In the genomic region with DNA sequence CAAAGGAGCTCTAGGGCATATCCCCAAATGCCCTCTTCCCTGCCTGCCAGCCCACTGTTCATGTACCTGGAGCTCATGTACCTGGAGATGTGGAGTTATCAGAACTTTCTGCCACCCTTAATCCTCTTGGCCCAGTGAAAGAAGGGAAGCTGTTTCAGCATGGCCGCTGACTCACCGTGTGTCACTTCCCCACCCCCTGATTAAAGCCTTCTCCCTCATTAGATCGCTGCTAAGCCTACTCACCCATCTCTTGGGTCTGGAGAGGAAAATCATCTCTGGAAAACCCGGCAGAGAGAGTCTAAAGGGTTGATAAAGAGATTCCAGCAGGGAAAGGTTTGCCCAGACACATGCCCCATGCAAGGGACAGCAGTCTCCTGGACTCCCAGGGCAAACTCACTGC, we compare ENCODE assay signal across 1 cellular context.
TF ChIP-seq lines count a peak whose summit lies in the region.

No MANE protein-coding gene starts in this region.

TF ChIP-seq in K562, 482 proteins besides CTCF, POLR2A, EP300 and RAD21 (continued from another document and continues in another):
- TF ChIP-seq, protein P1, sequence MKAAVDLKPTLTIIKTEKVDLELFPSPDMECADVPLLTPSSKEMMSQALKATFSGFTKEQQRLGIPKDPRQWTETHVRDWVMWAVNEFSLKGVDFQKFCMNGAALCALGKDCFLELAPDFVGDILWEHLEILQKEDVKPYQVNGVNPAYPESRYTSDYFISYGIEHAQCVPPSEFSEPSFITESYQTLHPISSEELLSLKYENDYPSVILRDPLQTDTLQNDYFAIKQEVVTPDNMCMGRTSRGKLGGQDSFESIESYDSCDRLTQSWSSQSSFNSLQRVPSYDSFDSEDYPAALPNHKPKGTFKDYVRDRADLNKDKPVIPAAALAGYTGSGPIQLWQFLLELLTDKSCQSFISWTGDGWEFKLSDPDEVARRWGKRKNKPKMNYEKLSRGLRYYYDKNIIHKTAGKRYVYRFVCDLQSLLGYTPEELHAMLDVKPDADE (conservative IDR thresholded peaks at IDR 0.05; ENCODE audit: control insufficient read depth, low read depth, low read length): no peak
- TF ChIP-seq DPF2 (IDR thresholded peaks at IDR 0.05): peak; percentile 71
- no peak for TF ChIP-seq HIVEP1 (CRISPR knock-in tag; IDR thresholded peaks at IDR 0.05)
- TF ChIP-seq SOX6 (IDR thresholded peaks at IDR 0.05): no peak
- TF ChIP-seq PCBP1 (IDR thresholded peaks at IDR 0.05; ENCODE audit: low read depth, low read length, poor library complexity, severe bottlenecking): no peak
- TF ChIP-seq CHD4 (IDR thresholded peaks at IDR 0.05; ENCODE audit: insufficient read depth, insufficient replicate concordance, low read depth, low read length, poor library complexity, severe bottlenecking): no peak
- TF ChIP-seq, protein P2, sequence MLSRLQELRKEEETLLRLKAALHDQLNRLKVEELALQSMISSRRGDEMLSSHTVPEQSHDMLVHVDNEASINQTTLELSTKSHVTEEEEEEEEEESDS (CRISPR knock-in tag; IDR thresholded peaks at IDR 0.05): no peak
- TF ChIP-seq ZNF583 (CRISPR knock-in tag; IDR thresholded peaks at IDR 0.05): no peak
- no peak for TF ChIP-seq COPS2 (conservative IDR thresholded peaks at IDR 0.05)
- TF ChIP-seq YY1 (IDR thresholded peaks at IDR 0.05; ENCODE audit: borderline replicate concordance in 1 of 3, control insufficient read depth in 1 of 3, extremely low read depth in 1 of 3, insufficient read depth in 3 of 3, insufficient read length in 1 of 3, insufficient replicate concordance in 2 of 3, low read depth in 1 of 3, low read length in 2 of 3): peak in 1 of 3 experiments; percentile 53
- 0 out of 2 replicates have a peak, but pooled peaks have one; percentile 9 for TF ChIP-seq TCF3 (CRISPR knock-in tag; IDR thresholded peaks at IDR 0.05)
- TF ChIP-seq, protein P3, sequence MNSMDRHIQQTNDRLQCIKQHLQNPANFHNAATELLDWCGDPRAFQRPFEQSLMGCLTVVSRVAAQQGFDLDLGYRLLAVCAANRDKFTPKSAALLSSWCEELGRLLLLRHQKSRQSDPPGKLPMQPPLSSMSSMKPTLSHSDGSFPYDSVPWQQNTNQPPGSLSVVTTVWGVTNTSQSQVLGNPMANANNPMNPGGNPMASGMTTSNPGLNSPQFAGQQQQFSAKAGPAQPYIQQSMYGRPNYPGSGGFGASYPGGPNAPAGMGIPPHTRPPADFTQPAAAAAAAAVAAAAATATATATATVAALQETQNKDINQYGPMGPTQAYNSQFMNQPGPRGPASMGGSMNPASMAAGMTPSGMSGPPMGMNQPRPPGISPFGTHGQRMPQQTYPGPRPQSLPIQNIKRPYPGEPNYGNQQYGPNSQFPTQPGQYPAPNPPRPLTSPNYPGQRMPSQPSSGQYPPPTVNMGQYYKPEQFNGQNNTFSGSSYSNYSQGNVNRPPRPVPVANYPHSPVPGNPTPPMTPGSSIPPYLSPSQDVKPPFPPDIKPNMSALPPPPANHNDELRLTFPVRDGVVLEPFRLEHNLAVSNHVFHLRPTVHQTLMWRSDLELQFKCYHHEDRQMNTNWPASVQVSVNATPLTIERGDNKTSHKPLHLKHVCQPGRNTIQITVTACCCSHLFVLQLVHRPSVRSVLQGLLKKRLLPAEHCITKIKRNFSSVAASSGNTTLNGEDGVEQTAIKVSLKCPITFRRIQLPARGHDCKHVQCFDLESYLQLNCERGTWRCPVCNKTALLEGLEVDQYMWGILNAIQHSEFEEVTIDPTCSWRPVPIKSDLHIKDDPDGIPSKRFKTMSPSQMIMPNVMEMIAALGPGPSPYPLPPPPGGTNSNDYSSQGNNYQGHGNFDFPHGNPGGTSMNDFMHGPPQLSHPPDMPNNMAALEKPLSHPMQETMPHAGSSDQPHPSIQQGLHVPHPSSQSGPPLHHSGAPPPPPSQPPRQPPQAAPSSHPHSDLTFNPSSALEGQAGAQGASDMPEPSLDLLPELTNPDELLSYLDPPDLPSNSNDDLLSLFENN (IDR thresholded peaks at IDR 0.05; ENCODE audit: low read depth in 2 of 2, low read length in 2 of 2): no peak
- TF ChIP-seq, protein P4, sequence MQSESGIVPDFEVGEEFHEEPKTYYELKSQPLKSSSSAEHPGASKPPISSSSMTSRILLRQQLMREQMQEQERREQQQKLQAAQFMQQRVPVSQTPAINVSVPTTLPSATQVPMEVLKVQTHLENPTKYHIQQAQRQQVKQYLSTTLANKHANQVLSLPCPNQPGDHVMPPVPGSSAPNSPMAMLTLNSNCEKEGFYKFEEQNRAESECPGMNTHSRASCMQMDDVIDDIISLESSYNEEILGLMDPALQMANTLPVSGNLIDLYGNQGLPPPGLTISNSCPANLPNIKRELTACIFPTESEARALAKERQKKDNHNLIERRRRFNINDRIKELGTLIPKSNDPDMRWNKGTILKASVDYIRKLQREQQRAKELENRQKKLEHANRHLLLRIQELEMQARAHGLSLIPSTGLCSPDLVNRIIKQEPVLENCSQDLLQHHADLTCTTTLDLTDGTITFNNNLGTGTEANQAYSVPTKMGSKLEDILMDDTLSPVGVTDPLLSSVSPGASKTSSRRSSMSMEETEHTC (IDR thresholded peaks at IDR 0.05): no peak
- TF ChIP-seq KDM4B (IDR thresholded peaks at IDR 0.05; ENCODE audit: borderline replicate concordance in 2 of 2, low read depth in 1 of 2): no peak
- TF ChIP-seq, protein P5, sequence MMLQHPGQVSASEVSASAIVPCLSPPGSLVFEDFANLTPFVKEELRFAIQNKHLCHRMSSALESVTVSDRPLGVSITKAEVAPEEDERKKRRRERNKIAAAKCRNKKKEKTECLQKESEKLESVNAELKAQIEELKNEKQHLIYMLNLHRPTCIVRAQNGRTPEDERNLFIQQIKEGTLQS (IDR thresholded peaks at IDR 0.05): peak; percentile 74
- TF ChIP-seq, protein P5 (CRISPR knock-in tag; conservative IDR thresholded peaks at IDR 0.05): no peak
- TF ChIP-seq TRIM28 (IDR thresholded peaks at IDR 0.05): no peak
- TF ChIP-seq ZNF12 (CRISPR knock-in tag; IDR thresholded peaks at IDR 0.05): no peak
- TF ChIP-seq MTA2 (IDR thresholded peaks at IDR 0.05; ENCODE audit: low read depth): no peak
- TF ChIP-seq, protein P6, sequence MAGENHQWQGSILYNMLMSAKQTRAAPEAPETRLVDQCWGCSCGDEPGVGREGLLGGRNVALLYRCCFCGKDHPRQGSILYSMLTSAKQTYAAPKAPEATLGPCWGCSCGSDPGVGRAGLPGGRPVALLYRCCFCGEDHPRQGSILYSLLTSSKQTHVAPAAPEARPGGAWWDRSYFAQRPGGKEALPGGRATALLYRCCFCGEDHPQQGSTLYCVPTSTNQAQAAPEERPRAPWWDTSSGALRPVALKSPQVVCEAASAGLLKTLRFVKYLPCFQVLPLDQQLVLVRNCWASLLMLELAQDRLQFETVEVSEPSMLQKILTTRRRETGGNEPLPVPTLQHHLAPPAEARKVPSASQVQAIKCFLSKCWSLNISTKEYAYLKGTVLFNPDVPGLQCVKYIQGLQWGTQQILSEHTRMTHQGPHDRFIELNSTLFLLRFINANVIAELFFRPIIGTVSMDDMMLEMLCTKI (IDR thresholded peaks at IDR 0.05; ENCODE audit: partially characterized antibody): no peak
- peak; percentile 51 for TF ChIP-seq EGR1 (conservative IDR thresholded peaks at IDR 0.05)
- TF ChIP-seq ARID1B (IDR thresholded peaks at IDR 0.05): peak; percentile 66
- no peak for TF ChIP-seq ZKSCAN1 (IDR thresholded peaks at IDR 0.05; ENCODE audit: low read depth, low read length)
- no peak for TF ChIP-seq TAL1 (IDR thresholded peaks at IDR 0.05)
- TF ChIP-seq MTF1 (CRISPR knock-in tag; IDR thresholded peaks at IDR 0.05; ENCODE audit: borderline replicate concordance): no peak
- TF ChIP-seq, protein P7, sequence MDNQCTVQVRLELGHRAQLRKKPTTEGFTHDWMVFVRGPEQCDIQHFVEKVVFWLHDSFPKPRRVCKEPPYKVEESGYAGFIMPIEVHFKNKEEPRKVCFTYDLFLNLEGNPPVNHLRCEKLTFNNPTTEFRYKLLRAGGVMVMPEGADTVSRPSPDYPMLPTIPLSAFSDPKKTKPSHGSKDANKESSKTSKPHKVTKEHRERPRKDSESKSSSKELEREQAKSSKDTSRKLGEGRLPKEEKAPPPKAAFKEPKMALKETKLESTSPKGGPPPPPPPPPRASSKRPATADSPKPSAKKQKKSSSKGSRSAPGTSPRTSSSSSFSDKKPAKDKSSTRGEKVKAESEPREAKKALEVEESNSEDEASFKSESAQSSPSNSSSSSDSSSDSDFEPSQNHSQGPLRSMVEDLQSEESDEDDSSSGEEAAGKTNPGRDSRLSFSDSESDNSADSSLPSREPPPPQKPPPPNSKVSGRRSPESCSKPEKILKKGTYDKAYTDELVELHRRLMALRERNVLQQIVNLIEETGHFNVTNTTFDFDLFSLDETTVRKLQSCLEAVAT (IDR thresholded peaks at IDR 0.05): no peak
- TF ChIP-seq MCM3 (IDR thresholded peaks at IDR 0.05): no peak
- TF ChIP-seq FOXK1 (CRISPR knock-in tag; IDR thresholded peaks at IDR 0.05; ENCODE audit: borderline replicate concordance): no peak
- no peak for TF ChIP-seq TAF1 (IDR thresholded peaks at IDR 0.05; ENCODE audit: control insufficient read depth, extremely low read depth, insufficient read depth, low read length, severe bottlenecking)
- TF ChIP-seq JUND (IDR thresholded peaks at IDR 0.05; ENCODE audit: borderline replicate concordance, low read depth, low read length): peak; percentile 80; the same call in 1 of the 2 replicates
- peak; percentile 64; the same call in 1 of the 3 replicates for TF ChIP-seq JUND (tag; IDR thresholded peaks at IDR 0.05; ENCODE audit: borderline replicate concordance, low read depth, low read length)
- 0 out of 2 replicates have a peak, but pooled peaks have one; percentile 25 for TF ChIP-seq NFRKB (IDR thresholded peaks at IDR 0.05; ENCODE audit: low read depth)
- TF ChIP-seq FOSL1 (tag; conservative IDR thresholded peaks at IDR 0.05): peak; percentile 92
- TF ChIP-seq PTTG1 (tag; IDR thresholded peaks at IDR 0.05; ENCODE audit: low read depth): no peak
- TF ChIP-seq ZNF124 (CRISPR knock-in tag; IDR thresholded peaks at IDR 0.05): no peak
- TF ChIP-seq SNIP1 (IDR thresholded peaks at IDR 0.05; ENCODE audit: low read depth): no peak
- TF ChIP-seq SMARCE1 (IDR thresholded peaks at IDR 0.05): peak; percentile 78
- TF ChIP-seq, protein P8, sequence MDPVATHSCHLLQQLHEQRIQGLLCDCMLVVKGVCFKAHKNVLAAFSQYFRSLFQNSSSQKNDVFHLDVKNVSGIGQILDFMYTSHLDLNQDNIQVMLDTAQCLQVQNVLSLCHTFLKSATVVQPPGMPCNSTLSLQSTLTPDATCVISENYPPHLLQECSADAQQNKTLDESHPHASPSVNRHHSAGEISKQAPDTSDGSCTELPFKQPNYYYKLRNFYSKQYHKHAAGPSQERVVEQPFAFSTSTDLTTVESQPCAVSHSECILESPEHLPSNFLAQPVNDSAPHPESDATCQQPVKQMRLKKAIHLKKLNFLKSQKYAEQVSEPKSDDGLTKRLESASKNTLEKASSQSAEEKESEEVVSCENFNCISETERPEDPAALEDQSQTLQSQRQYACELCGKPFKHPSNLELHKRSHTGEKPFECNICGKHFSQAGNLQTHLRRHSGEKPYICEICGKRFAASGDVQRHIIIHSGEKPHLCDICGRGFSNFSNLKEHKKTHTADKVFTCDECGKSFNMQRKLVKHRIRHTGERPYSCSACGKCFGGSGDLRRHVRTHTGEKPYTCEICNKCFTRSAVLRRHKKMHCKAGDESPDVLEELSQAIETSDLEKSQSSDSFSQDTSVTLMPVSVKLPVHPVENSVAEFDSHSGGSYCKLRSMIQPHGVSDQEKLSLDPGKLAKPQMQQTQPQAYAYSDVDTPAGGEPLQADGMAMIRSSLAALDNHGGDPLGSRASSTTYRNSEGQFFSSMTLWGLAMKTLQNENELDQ (CRISPR knock-in tag; IDR thresholded peaks at IDR 0.05; ENCODE audit: borderline replicate concordance): no peak
- TF ChIP-seq HNRNPLL (IDR thresholded peaks at IDR 0.05; ENCODE audit: low read depth, low read length, poor library complexity, severe bottlenecking): no peak
- TF ChIP-seq E2F3 (CRISPR knock-in tag; IDR thresholded peaks at IDR 0.05): no peak
- TF ChIP-seq, protein P9, sequence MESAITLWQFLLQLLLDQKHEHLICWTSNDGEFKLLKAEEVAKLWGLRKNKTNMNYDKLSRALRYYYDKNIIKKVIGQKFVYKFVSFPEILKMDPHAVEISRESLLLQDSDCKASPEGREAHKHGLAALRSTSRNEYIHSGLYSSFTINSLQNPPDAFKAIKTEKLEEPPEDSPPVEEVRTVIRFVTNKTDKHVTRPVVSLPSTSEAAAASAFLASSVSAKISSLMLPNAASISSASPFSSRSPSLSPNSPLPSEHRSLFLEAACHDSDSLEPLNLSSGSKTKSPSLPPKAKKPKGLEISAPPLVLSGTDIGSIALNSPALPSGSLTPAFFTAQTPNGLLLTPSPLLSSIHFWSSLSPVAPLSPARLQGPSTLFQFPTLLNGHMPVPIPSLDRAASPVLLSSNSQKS (CRISPR knock-in tag; IDR thresholded peaks at IDR 0.05): no peak
- TF ChIP-seq MAFG (tag; conservative IDR thresholded peaks at IDR 0.05): no peak
- TF ChIP-seq ZZZ3 (IDR thresholded peaks at IDR 0.05): no peak
- no peak for TF ChIP-seq SMAD1 (IDR thresholded peaks at IDR 0.05; ENCODE audit: low read depth, low read length, partially characterized antibody)
- TF ChIP-seq CCAR2 (IDR thresholded peaks at IDR 0.05; ENCODE audit: low read depth, low read length): no peak
- TF ChIP-seq ZNF217 (CRISPR knock-in tag; IDR thresholded peaks at IDR 0.05): no peak
- TF ChIP-seq POLR2AphosphoS2 (IDR thresholded peaks at IDR 0.05; ENCODE audit: low read length): no peak
- no peak for TF ChIP-seq MTA3 (IDR thresholded peaks at IDR 0.05; ENCODE audit: borderline replicate concordance)
- TF ChIP-seq NR2C2 (CRISPR knock-in tag; IDR thresholded peaks at IDR 0.05): no peak
- TF ChIP-seq NR2C2 (tag; IDR thresholded peaks at IDR 0.05): no peak
- TF ChIP-seq, protein P10, sequence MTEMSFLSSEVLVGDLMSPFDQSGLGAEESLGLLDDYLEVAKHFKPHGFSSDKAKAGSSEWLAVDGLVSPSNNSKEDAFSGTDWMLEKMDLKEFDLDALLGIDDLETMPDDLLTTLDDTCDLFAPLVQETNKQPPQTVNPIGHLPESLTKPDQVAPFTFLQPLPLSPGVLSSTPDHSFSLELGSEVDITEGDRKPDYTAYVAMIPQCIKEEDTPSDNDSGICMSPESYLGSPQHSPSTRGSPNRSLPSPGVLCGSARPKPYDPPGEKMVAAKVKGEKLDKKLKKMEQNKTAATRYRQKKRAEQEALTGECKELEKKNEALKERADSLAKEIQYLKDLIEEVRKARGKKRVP (CRISPR knock-in tag; IDR thresholded peaks at IDR 0.05): no peak
- no peak for TF ChIP-seq NCOR1 (IDR thresholded peaks at IDR 0.05)
- TF ChIP-seq YBX1 (IDR thresholded peaks at IDR 0.05): no peak
- TF ChIP-seq, protein P11, sequence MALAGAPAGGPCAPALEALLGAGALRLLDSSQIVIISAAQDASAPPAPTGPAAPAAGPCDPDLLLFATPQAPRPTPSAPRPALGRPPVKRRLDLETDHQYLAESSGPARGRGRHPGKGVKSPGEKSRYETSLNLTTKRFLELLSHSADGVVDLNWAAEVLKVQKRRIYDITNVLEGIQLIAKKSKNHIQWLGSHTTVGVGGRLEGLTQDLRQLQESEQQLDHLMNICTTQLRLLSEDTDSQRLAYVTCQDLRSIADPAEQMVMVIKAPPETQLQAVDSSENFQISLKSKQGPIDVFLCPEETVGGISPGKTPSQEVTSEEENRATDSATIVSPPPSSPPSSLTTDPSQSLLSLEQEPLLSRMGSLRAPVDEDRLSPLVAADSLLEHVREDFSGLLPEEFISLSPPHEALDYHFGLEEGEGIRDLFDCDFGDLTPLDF (CRISPR knock-in tag; IDR thresholded peaks at IDR 0.05): no peak
- no peak for TF ChIP-seq SIN3B (IDR thresholded peaks at IDR 0.05; ENCODE audit: low read depth)
- TF ChIP-seq NFE2 (IDR thresholded peaks at IDR 0.05; ENCODE audit: low read depth): peak; percentile 53; the same call in 1 of the 2 replicates
